In the genomic region with DNA sequence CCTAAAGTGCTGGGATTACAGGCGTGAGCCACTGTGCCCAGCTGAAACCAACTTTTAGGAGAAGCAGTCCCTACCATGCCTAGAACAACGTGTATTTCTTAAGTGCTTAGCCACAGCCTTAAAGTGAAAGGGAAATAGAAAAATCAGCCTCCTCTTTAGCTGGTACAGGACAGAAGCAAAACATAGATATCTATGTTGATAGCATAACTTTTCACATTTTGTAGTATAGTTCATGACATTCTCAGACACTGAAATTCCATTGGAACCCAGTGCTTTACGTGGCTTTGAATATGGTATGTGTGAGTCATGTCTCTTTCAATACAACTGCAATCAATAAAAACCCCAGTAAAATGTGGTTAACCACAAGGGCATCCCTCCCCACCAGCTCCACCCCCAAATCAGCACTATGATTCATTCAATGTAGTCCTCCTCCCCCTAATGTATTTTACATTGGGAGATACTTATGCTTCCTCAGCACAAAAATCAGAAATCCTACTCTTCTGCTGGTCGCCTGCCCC, we compare ENCODE assay signal across 8 cellular contexts. TPM values are rescaled to one million over a fixed set of nuclear protein-coding genes. Genes with fewer than 3 reads are reported as not detected.
DNase-seq lines count a peak whose midpoint lies in the region; ATAC-seq and TF ChIP-seq lines count a peak whose summit lies in the region.

No MANE protein-coding gene starts in this region.

- no peak overlapping the region for H3K27ac Mint-ChIP-seq in immature natural killer cell
- H3K27ac Mint-ChIP-seq in stimulated activated memory B cell treated with anti-CD40 and anti-IgM and Interleukin-4, amounts not matched to agents 10 μg/mL and 1 μg/mL and 100 μg/mL, for 72 hours: no peak overlapping the region

- peaks cover 0 to 4% (median 4%) of the 10 kb centered on the region in 3 donors for H3K27me3 Mint-ChIP-seq in immature natural killer cell (ENCODE audit: low read depth in 3 of 3)
- peaks cover 21% of the 10 kb centered on the region for H3K27me3 Mint-ChIP-seq in stimulated activated memory B cell treated with anti-CD40 and anti-IgM and Interleukin-4, amounts not matched to agents 10 μg/mL and 1 μg/mL and 100 μg/mL, for 72 hours

- H3K9me3 ChIP-seq in DND-41 (ENCODE audit: insufficient read depth, low read length, severe bottlenecking) (no peaks in the 10 kb centered on the region), adrenal gland (replicated peaks in 1 of 3) (no peaks in the 10 kb centered on the region)

- H3K27me3 ChIP-seq in DND-41 (ENCODE audit: insufficient read depth, low read length, poor library complexity): no peaks in the 10 kb centered on the region
- no peaks in the 10 kb centered on the region for H3K27me3 ChIP-seq in adrenal gland

- H3K79me2 ChIP-seq in DND-41 (ENCODE audit: insufficient read depth, low read length): no peaks in the 10 kb centered on the region

- peak; percentile 94 for ATAC-seq in DND-41 (ENCODE audit: insufficient read depth, low read depth)
- peak; percentile 89 for ATAC-seq in stimulated activated memory B cell treated with anti-CD40 and anti-IgM and Interleukin-4, amounts not matched to agents 10 μg/mL and 1 μg/mL and 100 μg/mL, for 72 hours

- H3K9me3 Mint-ChIP-seq in immature natural killer cell: peaks cover 0 to 4% (median 0%) of the 10 kb centered on the region in 6 donors
- no peaks in the 10 kb centered on the region for H3K9me3 Mint-ChIP-seq in stimulated activated memory B cell treated with anti-CD40 and anti-IgM and Interleukin-4, amounts not matched to agents 10 μg/mL and 1 μg/mL and 100 μg/mL, for 72 hours

- TF ChIP-seq POLR2A in adrenal gland (IDR thresholded peaks at IDR 0.05): no peak

- intact Hi-C loops in adrenal gland (cut with DNase I): no loop called here
- intact Hi-C loops in head of caudate nucleus (cut with DNase I): no loop called here

- no peak overlapping the region for H2AFZ ChIP-seq in DND-41 (ENCODE audit: low read depth, low read length)

- H3K36me3 ChIP-seq in DND-41 (ENCODE audit: insufficient read depth, low read length): no peaks in the 10 kb centered on the region
- H3K36me3 ChIP-seq in adrenal gland (replicated peaks in 1 of 2): no peaks in the 10 kb centered on the region

- no peaks in the 10 kb centered on the region for H4K20me1 ChIP-seq in DND-41 (ENCODE audit: insufficient read depth, low read length)

- TF ChIP-seq CTCF in DND-41 (IDR thresholded peaks at IDR 0.05; ENCODE audit: borderline replicate concordance, extremely low read depth, low read length, poor library complexity, severe bottlenecking) (no peak), adrenal gland (IDR thresholded peaks at IDR 0.05) (no peak)

- H3K4me3 Mint-ChIP-seq in immature natural killer cell: peak overlapping the region in 2 of 5 donors; percentile 33 to 45
- H3K4me3 Mint-ChIP-seq in stimulated activated memory B cell treated with anti-CD40 and anti-IgM and Interleukin-4, amounts not matched to agents 10 μg/mL and 1 μg/mL and 100 μg/mL, for 72 hours: peak overlapping the region; percentile 15

- H3K27ac ChIP-seq in DND-41 (ENCODE audit: low read length) (no peak overlapping the region), adrenal gland (no peak overlapping the region)

- H3K4me3 ChIP-seq in DND-41 (ENCODE audit: low read depth in 1 of 2, low read length in 2 of 2) (no peak overlapping the region), adrenal gland (no peak overlapping the region)

- peaks cover 4% of the 10 kb centered on the region; the same call in 1 of the 2 replicates for H3K4me1 ChIP-seq in DND-41 (ENCODE audit: insufficient read depth, low read length)
- peaks cover 0 to 14% of the 10 kb centered on the region in 2 donors for H3K4me1 ChIP-seq in adrenal gland (replicated peaks in 1 of 2)

- no peak overlapping the region for H3K4me2 ChIP-seq in DND-41 (ENCODE audit: insufficient read depth, low read length)

- no peaks in the 10 kb centered on the region for H3K36me3 Mint-ChIP-seq in immature natural killer cell
- H3K36me3 Mint-ChIP-seq in stimulated activated memory B cell treated with anti-CD40 and anti-IgM and Interleukin-4, amounts not matched to agents 10 μg/mL and 1 μg/mL and 100 μg/mL, for 72 hours: no peaks in the 10 kb centered on the region

- whole genome bisulfite sequencing in adrenal gland, 4 donors: 70 to 76% (median 71%) methylated on average over 4 of the region's 4 CpGs

- no peak overlapping the region for H3K9ac ChIP-seq in DND-41 (ENCODE audit: low read depth, low read length)

- DNase-seq in DND-41 (peak; percentile 63), H4 (ENCODE audit: low spot score) (peak; percentile 92), M059J (ENCODE audit: low read depth) (peak; percentile 97), immature natural killer cell (peak in 2 of 3 donors; percentile 2 to 34), adrenal gland (no peak), head of caudate nucleus (no peak)
- DNase-seq in activated CD8-positive, alpha-beta memory T cell treated with anti-CD3 and anti-CD28 coated beads, Interleukin-2, amount 50 U/mL, for 4 hours: peak; percentile 56

- H3K4me1 Mint-ChIP-seq in immature natural killer cell: peaks cover 9 to 10% of the 10 kb centered on the region in 2 donors
- H3K4me1 Mint-ChIP-seq in stimulated activated memory B cell treated with anti-CD40 and anti-IgM and Interleukin-4, amounts not matched to agents 10 μg/mL and 1 μg/mL and 100 μg/mL, for 72 hours: peaks cover 13% of the 10 kb centered on the region

RNA-seq across cellular contexts. Expression of gene TGFB2, which starts 32.1 kb away (rescaled TPM):
- total RNA-seq in H4 (2014; rRNA removed; shearing (Covaris generic)): 14.7 and 18.7 TPM in 2 replicates
- total RNA-seq in M059J (2014; rRNA removed; shearing (Covaris generic)): 50.4 and 74.2 TPM in 2 replicates
- polyA plus RNA-seq in immature natural killer cell (under 1 TPM in 1 of 3 donors, not detected in 2; 0.07 TPM), adrenal gland (1 to 10 TPM in 1 of 3 donors, under 1 TPM in 2; 0.24 to 1.8 (median 0.54) TPM)
- 1 to 10 TPM in 7 of 8 donors, under 1 TPM in 1; 0.94 to 4.2 (median 1.7) TPM for total RNA-seq in adrenal gland

Comparison
In these comparisons a context has a peak if more than half of its experiments do, and no peak if none do; other contexts are left out.
1. DNase-seq: peak in DND-41 (single experiment), H4 (single experiment), M059J (single experiment), activated CD8-positive, alpha-beta memory T cell treated with anti-CD3 and anti-CD28 coated beads, Interleukin-2, amount 50 U/mL, for 4 hours (single experiment) and immature natural killer cell (2 of 3); none in adrenal gland (0 of 7) and head of caudate nucleus (0 of 42).